ENCODE assay signal across 24 cellular contexts in the genomic region with DNA sequence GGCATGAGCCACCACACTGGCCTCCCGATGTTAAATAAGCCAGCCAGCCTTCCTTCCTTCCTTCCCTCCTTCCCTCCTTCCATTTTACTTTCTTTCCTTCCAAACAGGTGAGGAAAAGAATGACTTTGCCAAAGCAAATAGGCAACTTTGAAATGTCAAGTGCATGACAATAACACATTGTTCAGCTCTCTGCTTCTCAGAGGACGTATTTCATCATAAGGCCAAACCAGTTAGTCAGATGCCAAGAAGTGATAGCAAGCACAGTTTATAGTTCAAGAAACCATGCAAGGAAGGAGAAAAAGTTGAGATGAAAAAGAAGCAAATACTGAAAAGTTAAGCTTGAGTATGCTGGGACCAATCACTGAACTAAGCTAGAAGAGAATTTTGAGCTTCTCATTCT. TPM values are rescaled to one million over a fixed set of nuclear protein-coding genes. Genes with fewer than 3 reads are reported as not detected.
"Had no signal": no experiment of that assay in that cellular context is flagged by ENCODE, and none has a peak within 500 bp of the region (broad histone marks: within the 10 kb centered on the region; RNA-seq: fewer than 3 reads in every experiment).

No MANE protein-coding gene starts in this region.

- H3K4me1 Mint-ChIP-seq: activated naive CD4-positive, alpha-beta T cell treated with anti-CD3 and anti-CD28 coated beads, Interleukin-2, amount 10 ng/mL, durations not matched to agents 7 days and 5 days; nephron had no signal

- H3K36me3 ChIP-seq: colonic mucosa, right atrium auricular region, tibial artery had no signal

- H3K4me1 ChIP-seq: colonic mucosa, right atrium auricular region, tibial artery had no signal

- H3K27ac ChIP-seq: colonic mucosa, right atrium auricular region, tibial artery had no signal

- H3K27me3 ChIP-seq: colonic mucosa, right atrium auricular region had no signal

- H3K27ac Mint-ChIP-seq: activated CD8-positive, alpha-beta memory T cell treated with anti-CD3 and anti-CD28 coated beads, Interleukin-2, amount 10 ng/mL, durations not matched to agents 7 days and 5 days; activated naive CD4-positive, alpha-beta T cell treated with anti-CD3 and anti-CD28 coated beads, Interleukin-2, amount 10 ng/mL, durations not matched to agents 7 days and 5 days; nephron had no signal

- ATAC-seq: activated CD8-positive, alpha-beta memory T cell treated with anti-CD3 and anti-CD28 coated beads, Interleukin-2, amount 10 ng/mL, durations not matched to agents 7 days and 5 days; esophagus mucosa had no signal

- H3K9me3 ChIP-seq: colonic mucosa, right atrium auricular region, tibial artery had no signal

- H3K4me3 Mint-ChIP-seq: activated CD8-positive, alpha-beta memory T cell treated with anti-CD3 and anti-CD28 coated beads, Interleukin-2, amount 10 ng/mL, durations not matched to agents 7 days and 5 days; activated naive CD4-positive, alpha-beta T cell treated with anti-CD3 and anti-CD28 coated beads, Interleukin-2, amount 10 ng/mL, durations not matched to agents 7 days and 5 days; nephron had no signal

- H3K9me3 Mint-ChIP-seq: activated naive CD4-positive, alpha-beta T cell treated with anti-CD3 and anti-CD28 coated beads, Interleukin-2, amount 10 ng/mL, durations not matched to agents 7 days and 5 days; nephron had no signal

- DNase-seq: activated CD4-positive, alpha-beta T cell treated with anti-CD3 and anti-CD28 coated beads for 1 hour; activated CD4-positive, alpha-beta T cell treated with anti-CD3 and anti-CD28 coated beads, Interleukin-2, amount 50 U/mL, for 48 hours; activated CD8-positive, alpha-beta memory T cell treated with anti-CD3 and anti-CD28 coated beads, Interleukin-2, amount 10 ng/mL, durations not matched to agents 7 days and 5 days; activated naive CD4-positive, alpha-beta T cell treated with anti-CD3 and anti-CD28 coated beads, Interleukin-2, amount 10 ng/mL, durations not matched to agents 7 days and 5 days; activated T-cell treated with anti-CD3 and anti-CD28 coated beads, Interleukin-2, amount 50 U/mL, for 1 hour; caudate nucleus; colonic mucosa; hypothalamus; mesendoderm; nucleus accumbens; posterior cingulate gyrus; small intestine; stimulated activated CD4-positive, alpha-beta T cell treated with anti-CD3 and anti-CD28 coated beads, Interleukin-4, amount 100 ng/mL, for 24 hours; stimulated activated naive CD4-positive, alpha-beta T cell; T1000; tibial artery had no signal

- H3K36me3 Mint-ChIP-seq: activated CD8-positive, alpha-beta memory T cell treated with anti-CD3 and anti-CD28 coated beads, Interleukin-2, amount 10 ng/mL, durations not matched to agents 7 days and 5 days; activated naive CD4-positive, alpha-beta T cell treated with anti-CD3 and anti-CD28 coated beads, Interleukin-2, amount 10 ng/mL, durations not matched to agents 7 days and 5 days had no signal

- H3K4me3 ChIP-seq: colonic mucosa, right atrium auricular region, tibial artery had no signal

- FAIRE-seq: endometrium, small intestine, urothelium cell line had no signal

RNA-seq across cellular contexts. Expression of a gene that starts 29.5 kb away (rescaled TPM):
- total RNA-seq: colonic mucosa, esophagus mucosa, fibroblast of villous mesenchyme, kidney epithelial cell, liver, right atrium auricular region had no signal
